In the genomic region with DNA sequence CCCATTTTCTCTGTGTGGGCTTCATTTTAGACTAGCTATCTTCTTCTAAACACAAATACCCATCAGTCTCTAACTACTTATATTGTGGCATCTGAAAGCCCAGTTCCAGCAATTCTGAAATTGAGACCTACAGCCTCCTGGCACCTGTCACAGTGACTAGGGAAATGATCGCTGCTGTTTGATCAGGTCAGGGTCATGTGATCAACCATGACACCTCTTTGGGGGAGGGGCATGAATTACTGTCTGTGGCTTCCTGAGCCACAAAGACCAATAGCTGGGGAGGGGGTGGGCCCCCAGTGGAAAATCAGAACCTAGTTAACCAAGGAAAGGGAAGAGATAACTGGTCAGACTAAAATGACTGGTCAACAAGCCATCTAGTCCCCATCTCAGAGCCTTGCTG, we compare ENCODE assay signal across 29 cellular contexts. TPM values are rescaled to one million over a fixed set of nuclear protein-coding genes. Genes with fewer than 3 reads are reported as not detected.
"Had no signal": no experiment of that assay in that cellular context is flagged by ENCODE, and none has a peak within 500 bp of the region (broad histone marks: within the 10 kb centered on the region; RNA-seq: fewer than 3 reads in every experiment).

No MANE protein-coding gene starts in this region.

- DNase-seq: activated CD4-positive, alpha-beta T cell treated with anti-CD3 and anti-CD28 coated beads for 1 hour; activated CD4-positive, alpha-beta T cell treated with anti-CD3 and anti-CD28 coated beads for 48 hours; activated CD4-positive, alpha-beta T cell treated with anti-CD3 and anti-CD28 coated beads, Interleukin-2, amount 50 U/mL, for 1 hour; activated CD4-positive, alpha-beta T cell treated with anti-CD3 and anti-CD28 coated beads, Interleukin-2, amount 50 U/mL, for 48 hours; activated CD8-positive, alpha-beta memory T cell treated with anti-CD3 and anti-CD28 coated beads for 24 hours; activated CD8-positive, alpha-beta T cell treated with anti-CD3 and anti-CD28 coated beads for 36 hours; activated effector memory CD4-positive, alpha-beta T cell treated with Interleukin-2 at 50 U/mL for 16 hours; activated gamma-delta T cell treated with Interleukin-2 at 50 U/mL for 16 hours; activated naive CD4-positive, alpha-beta T cell treated with anti-CD3 and anti-CD28 coated beads, Interleukin-2, amount 50 U/mL, for 16 hours; activated naive CD4-positive, alpha-beta T cell treated with Interleukin-2 at 50 U/mL for 16 hours; activated naive CD8-positive, alpha-beta T cell treated with anti-CD3 and anti-CD28 coated beads for 36 hours; activated naive CD8-positive, alpha-beta T cell treated with anti-CD3 and anti-CD28 coated beads, Interleukin-2, amount 50 U/mL, for 24 hours; activated T-cell treated with anti-CD3 and anti-CD28 coated beads, Interleukin-2, amount 50 U/mL, for 4 hours; adrenal gland; amygdala; aorta; body of pancreas; caudate nucleus; cortex of kidney; dermis blood vessel endothelial cell; effector CD4-positive, alpha-beta T cell; effector memory CD8-positive, alpha-beta T cell; erythroblast; foreskin keratinocyte; gastrocnemius medialis; T-helper 1 cell; T-helper 2 cell had no signal

- H3K27me3 ChIP-seq: adrenal gland, body of pancreas, esophagus muscularis mucosa, foreskin keratinocyte, gastrocnemius medialis had no signal

- H3K4me3 ChIP-seq: adrenal gland, body of pancreas, esophagus muscularis mucosa, gastrocnemius medialis had no signal

- ATAC-seq: activated CD8-positive, alpha-beta T cell treated with anti-CD3 and anti-CD28 coated beads for 36 hours; activated naive CD8-positive, alpha-beta T cell treated with anti-CD3 and anti-CD28 coated beads, Interleukin-2, amount 50 U/mL, for 24 hours; activated T-cell treated with anti-CD3 and anti-CD28 coated beads, Interleukin-2, amount 50 U/mL, for 4 hours; activated T-helper 17 cell treated with anti-CD3 and anti-CD28 coated beads, Interleukin-2, amount 50 U/mL, for 72 hours; body of pancreas; effector memory CD8-positive, alpha-beta T cell; foreskin keratinocyte; gastrocnemius medialis had no signal

- H3K36me3 Mint-ChIP-seq: activated naive CD8-positive, alpha-beta T cell treated with anti-CD3 and anti-CD28 coated beads for 36 hours had no signal

- H3K4me1 ChIP-seq: adrenal gland, body of pancreas, foreskin keratinocyte, gastrocnemius medialis had no signal

- H3K4me1 Mint-ChIP-seq: activated naive CD8-positive, alpha-beta T cell treated with anti-CD3 and anti-CD28 coated beads for 36 hours; activated naive CD8-positive, alpha-beta T cell treated with anti-CD3 and anti-CD28 coated beads, Interleukin-2, amount 50 U/mL, for 24 hours; activated T-helper 17 cell treated with anti-CD3 and anti-CD28 coated beads, Interleukin-2, amount 50 U/mL, for 72 hours had no signal

- H3K9me3 Mint-ChIP-seq: activated CD8-positive, alpha-beta T cell treated with anti-CD3 and anti-CD28 coated beads for 36 hours; activated naive CD8-positive, alpha-beta T cell treated with anti-CD3 and anti-CD28 coated beads for 36 hours; activated naive CD8-positive, alpha-beta T cell treated with anti-CD3 and anti-CD28 coated beads, Interleukin-2, amount 50 U/mL, for 24 hours; activated T-cell treated with anti-CD3 and anti-CD28 coated beads, Interleukin-2, amount 50 U/mL, for 4 hours; activated T-helper 17 cell treated with anti-CD3 and anti-CD28 coated beads, Interleukin-2, amount 50 U/mL, for 72 hours; effector memory CD8-positive, alpha-beta T cell had no signal

- H3K27ac Mint-ChIP-seq: activated CD8-positive, alpha-beta T cell treated with anti-CD3 and anti-CD28 coated beads for 36 hours; activated naive CD8-positive, alpha-beta T cell treated with anti-CD3 and anti-CD28 coated beads for 36 hours; activated naive CD8-positive, alpha-beta T cell treated with anti-CD3 and anti-CD28 coated beads, Interleukin-2, amount 50 U/mL, for 24 hours; activated T-helper 17 cell treated with anti-CD3 and anti-CD28 coated beads, Interleukin-2, amount 50 U/mL, for 72 hours; effector memory CD8-positive, alpha-beta T cell had no signal

- H3K36me3 ChIP-seq: adrenal gland, gastrocnemius medialis had no signal

- H3K27ac ChIP-seq: adrenal gland, body of pancreas, esophagus muscularis mucosa, foreskin keratinocyte, gastrocnemius medialis had no signal

- H3K9me3 ChIP-seq: adrenal gland, body of pancreas, esophagus muscularis mucosa, gastrocnemius medialis had no signal

- H3K4me3 Mint-ChIP-seq: activated CD8-positive, alpha-beta T cell treated with anti-CD3 and anti-CD28 coated beads for 36 hours; activated naive CD8-positive, alpha-beta T cell treated with anti-CD3 and anti-CD28 coated beads for 36 hours; activated naive CD8-positive, alpha-beta T cell treated with anti-CD3 and anti-CD28 coated beads, Interleukin-2, amount 50 U/mL, for 24 hours; activated T-cell treated with anti-CD3 and anti-CD28 coated beads, Interleukin-2, amount 50 U/mL, for 4 hours; activated T-helper 17 cell treated with anti-CD3 and anti-CD28 coated beads, Interleukin-2, amount 50 U/mL, for 72 hours; effector memory CD8-positive, alpha-beta T cell had no signal

RNA-seq across cellular contexts. Expression of gene WSCD2, which starts 14.1 kb away (rescaled TPM):
- total RNA-seq: activated CD8-positive, alpha-beta T cell treated with anti-CD3 and anti-CD28 coated beads for 36 hours; activated naive CD8-positive, alpha-beta T cell treated with anti-CD3 and anti-CD28 coated beads for 36 hours; activated T-cell treated with anti-CD3 and anti-CD28 coated beads, Interleukin-2, amount 50 U/mL, for 4 hours; activated T-helper 17 cell treated with anti-CD3 and anti-CD28 coated beads, Interleukin-2, amount 50 U/mL, for 72 hours; dermis blood vessel endothelial cell; foreskin keratinocyte had no signal
- polyA plus RNA-seq: foreskin keratinocyte had no signal
